ENCODE assay signal across 17 cellular contexts in genomic region chr4:12884846-12885796, GRCh38.
"Had no signal": no experiment of that assay in that cellular context is flagged by ENCODE, and none has a peak within 500 bp of the region (broad histone marks: within the 10 kb centered on the region; RNA-seq: fewer than 3 reads in every experiment).

No MANE protein-coding gene starts in this region.

- H3K4me1 Mint-ChIP-seq: activated naive CD8-positive, alpha-beta T cell treated with anti-CD3 and anti-CD28 coated beads, Interleukin-2, amount 50 U/mL, for 24 hours; naive B cell had no signal

- H3K27ac ChIP-seq: tibial nerve had no signal

- H3K4me3 Mint-ChIP-seq: activated naive CD4-positive, alpha-beta T cell treated with anti-CD3 and anti-CD28 coated beads for 36 hours; activated naive CD8-positive, alpha-beta T cell treated with anti-CD3 and anti-CD28 coated beads, Interleukin-2, amount 50 U/mL, for 24 hours; naive B cell had no signal

- H3K27ac Mint-ChIP-seq: activated naive CD4-positive, alpha-beta T cell treated with anti-CD3 and anti-CD28 coated beads for 36 hours; activated naive CD8-positive, alpha-beta T cell treated with anti-CD3 and anti-CD28 coated beads, Interleukin-2, amount 50 U/mL, for 24 hours had no signal

- H3K27me3 Mint-ChIP-seq: activated naive CD8-positive, alpha-beta T cell treated with anti-CD3 and anti-CD28 coated beads, Interleukin-2, amount 50 U/mL, for 24 hours; naive B cell had no signal

- H3K36me3 ChIP-seq: tibial nerve had no signal

- DNase-seq: activated CD4-positive, alpha-beta T cell treated with anti-CD3 and anti-CD28 coated beads, Interleukin-2, amount 50 U/mL, for 4 hours; activated CD4-positive, CD25-positive, alpha-beta regulatory T cell treated with anti-CD3 and anti-CD28 coated beads, Interleukin-2, amount 50 U/mL, for 72 hours; activated naive CD4-positive, alpha-beta T cell treated with anti-CD3 and anti-CD28 coated beads for 36 hours; activated naive CD8-positive, alpha-beta T cell treated with anti-CD3 and anti-CD28 coated beads, Interleukin-2, amount 50 U/mL, for 24 hours; activated T-cell treated with anti-CD3 and anti-CD28 coated beads for 4 hours; aorta; effector memory CD4-positive, alpha-beta T cell; foreskin melanocyte; head of caudate nucleus; left colon; naive B cell; stimulated activated CD4-positive, alpha-beta T cell treated with anti-CD3 and anti-CD28 coated beads, Interleukin-4, amount 100 ng/mL, for 4 hours; stimulated activated CD8-positive, alpha-beta memory T cell treated with anti-CD3 and anti-CD28 coated beads, Interleukin-4, amount 100 ng/mL, for 48 hours; stimulated activated naive CD4-positive, alpha-beta T cell treated with Interleukin-2 at 50 U/mL for 16 hours; substantia nigra had no signal

- H3K36me3 Mint-ChIP-seq: naive B cell had no signal

- H3K27me3 ChIP-seq: tibial nerve had no signal

- H3K4me3 ChIP-seq: lung, tibial nerve had no signal

- H3K4me1 ChIP-seq: tibial nerve had no signal
